In the genomic region with DNA sequence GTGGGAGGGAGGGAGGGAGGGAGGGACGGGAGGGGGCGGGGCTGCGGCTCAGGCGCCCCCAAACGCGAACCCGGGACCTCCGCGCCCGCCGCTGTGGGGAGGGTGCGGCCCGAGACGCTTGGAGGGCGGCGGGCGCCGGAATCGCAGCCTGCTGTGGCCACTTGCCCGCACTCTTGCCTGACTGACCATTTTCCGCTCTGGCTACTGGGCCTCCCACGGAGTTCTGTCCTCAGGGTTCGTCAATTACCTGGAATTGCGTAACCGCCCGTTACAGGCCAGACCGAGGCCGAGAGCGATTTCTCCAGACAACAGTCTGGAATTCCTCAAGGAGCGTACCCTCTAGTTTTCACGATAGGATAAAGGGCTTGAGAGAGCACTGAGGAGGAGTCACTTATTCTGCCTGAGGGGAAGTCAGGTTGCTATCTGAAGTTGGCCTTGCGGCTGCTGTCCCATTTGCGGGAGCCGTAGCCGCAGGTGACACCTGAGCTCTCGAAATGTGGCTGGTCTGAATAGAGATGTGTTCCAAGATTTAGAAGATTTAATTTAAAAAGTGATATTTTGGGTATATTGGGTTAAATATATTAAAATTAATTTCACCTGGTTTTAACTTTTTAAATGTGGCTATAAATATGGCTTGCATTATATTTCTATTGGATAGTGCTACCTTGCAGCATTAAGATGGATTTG, we compare ENCODE assay signal across 8 cellular contexts. TPM values are rescaled to one million over a fixed set of nuclear protein-coding genes. Genes with fewer than 3 reads are reported as not detected.
A peak's percentile ranks its signal among the peaks of the same experiment; 100 is the strongest.
DNase-seq lines count a peak whose midpoint lies in the region; ATAC-seq and TF ChIP-seq lines count a peak whose summit lies in the region.

No MANE protein-coding gene starts in this region.

- H4K20me1 ChIP-seq in Karpas-422 (ENCODE audit: insufficient read depth, low read depth, low read length) = no peaks in the 10 kb centered on the region

- peak; percentile 41 for ATAC-seq in GM21786 (IDR thresholded peaks at IDR 0.05; ENCODE audit: unreplicated experiment)

- no peaks in the 10 kb centered on the region for H3K9me3 ChIP-seq in Karpas-422 (ENCODE audit: low read length)
- H3K9me3 ChIP-seq in neutrophil = no peaks in the 10 kb centered on the region

- H3K27me3 ChIP-seq in Karpas-422 (ENCODE audit: low read length) = no peaks in the 10 kb centered on the region; the same call in 1 of the 2 replicates
- H3K27me3 ChIP-seq in neutrophil = peaks cover 24% of the 10 kb centered on the region

- TF ChIP-seq CTCF in VCaP (conservative IDR thresholded peaks at IDR 0.05) (no peak), foreskin fibroblast (IDR thresholded peaks at IDR 0.05; ENCODE audit: low read depth, low read length) (no peak), neutrophil (IDR thresholded peaks at IDR 0.05) (peak; percentile 39)

- no peak overlapping the region; the same call in 1 of the 2 replicates for H3K27ac ChIP-seq in Karpas-422 (ENCODE audit: low read length)
- H3K27ac ChIP-seq in VCaP = peak overlapping the region; percentile 91
- H3K27ac ChIP-seq in neutrophil = peak overlapping the region; percentile 95

- H3K9ac ChIP-seq in Karpas-422 (ENCODE audit: low read length) = peak overlapping the region; percentile 83

- DNase-seq in DMS153 treated with DMSO at 0.1 percent for 48 hours (lab: John Stamatoyannopoulos, UW; ENCODE audit: unreplicated experiment) (peak; percentile 46), DMS153 (lab: John Stamatoyannopoulos, UW) (no peak), Karpas-422 (no peak), foreskin fibroblast (peak; percentile 41 to 81), NCI-H446 treated with DMSO at 0.1 percent for 48 hours (lab: John Stamatoyannopoulos, UW) (no peak)

- H3K79me2 ChIP-seq in Karpas-422 (ENCODE audit: low read length) = peaks cover 4% of the 10 kb centered on the region; the same call in 1 of the 2 replicates

- H3K4me3 ChIP-seq in Karpas-422 (ENCODE audit: low read length) (peak overlapping the region; percentile 69), foreskin fibroblast (ENCODE audit: low read depth in 1 of 2, low read length in 2 of 2) (peak overlapping the region; percentile 53 to 90), neutrophil (ENCODE audit: low read depth in 1 of 2, low read length in 1 of 2) (peak overlapping the region; percentile 84)

- H3K4me2 ChIP-seq in Karpas-422 (ENCODE audit: low read depth, low read length, poor library complexity, severe bottlenecking) = peak overlapping the region; percentile 89

- H3K4me1 ChIP-seq in Karpas-422 (ENCODE audit: low read length) (peaks cover 26% of the 10 kb centered on the region), neutrophil (ENCODE audit: control insufficient read depth in 1 of 2, insufficient read depth in 1 of 2, low read depth in 1 of 2, low read length in 1 of 2) (peaks cover 24 to 26% of the 10 kb centered on the region in 2 experiments)

- peak overlapping the region; percentile 97 for H2AFZ ChIP-seq in Karpas-422 (ENCODE audit: low read length)

- no peaks in the 10 kb centered on the region for H3K9me2 ChIP-seq in Karpas-422 (replicated peaks; ENCODE audit: insufficient read depth, low read length)

- H3K36me3 ChIP-seq in Karpas-422 (ENCODE audit: insufficient read depth, low read length) (peaks cover 9% of the 10 kb centered on the region; the same call in 1 of the 2 replicates), neutrophil (peaks cover 19% of the 10 kb centered on the region)

RNA-seq across cellular contexts. Expression of a gene that starts 0.4 kb away (rescaled TPM):
- total RNA-seq in Karpas-422 (2014; rRNA removed; shearing (Covaris generic); ENCODE audit: low replicate concordance) = 16.7 and 21.6 TPM in 2 replicates

Comparison
In these comparisons a context has a peak if more than half of its experiments do, and no peak if none do; other contexts are left out.
1. DNase-seq: peak in DMS153 treated with DMSO at 0.1 percent for 48 hours (single experiment) and foreskin fibroblast (2 of 2); none in DMS153 (single experiment), Karpas-422 (single experiment) and NCI-H446 treated with DMSO at 0.1 percent for 48 hours (single experiment).
2. Peak in every context shown above with its lines, with median percentiles within 50 percentile points of each other: H3K4me3 ChIP-seq.